9 cellular contexts compared by ENCODE assay signal in genomic region chr13:91078093-91078679, GRCh38.
DNase-seq lines count a peak whose midpoint lies in the region; TF ChIP-seq lines count a peak whose summit lies in the region.
"Had no signal": no experiment of that assay in that cellular context is flagged by ENCODE, and none has a peak within 500 bp of the region (broad histone marks: within the 10 kb centered on the region; RNA-seq: fewer than 3 reads in every experiment).

No MANE protein-coding gene starts in this region.

- H2AK5ac ChIP-seq in neuronal stem cell (ENCODE audit: low read depth, low read length): no peak overlapping the region

- no peak overlapping the region for H2BK15ac ChIP-seq in neuronal stem cell (ENCODE audit: low read length)

- no peak overlapping the region for H2BK12ac ChIP-seq in neuronal stem cell (ENCODE audit: low read length)

- no peaks in the 10 kb centered on the region for H3K9me3 Mint-ChIP-seq in activated CD4-positive, alpha-beta T cell treated with anti-CD3 and anti-CD28 coated beads, Interleukin-2, amount 10 ng/mL, durations not matched to agents 7 days and 5 days

- POLR2A ChIA-PET in activated CD4-positive, alpha-beta T cell treated with anti-CD3 and anti-CD28 coated beads, Interleukin-2, amount 10 ng/mL, durations not matched to agents 7 days and 5 days (lab: Charles Lee): no interaction called here

- H2AFZ ChIP-seq in MM.1S (ENCODE audit: low read length) (no peak overlapping the region), neuronal stem cell (ENCODE audit: low read length) (peak overlapping the region; percentile 25)

- H3K9me2 ChIP-seq in MM.1S (replicated peaks; ENCODE audit: insufficient read depth, low read length): no peaks in the 10 kb centered on the region

- no peak overlapping the region for H4K91ac ChIP-seq in neuronal stem cell (ENCODE audit: low read depth, low read length, poor library complexity)

- in situ Hi-C loops in astrocyte of the spinal cord (cut with HindIII; ENCODE audit: low sequenced_read_pairs): no loop called here

- H3K9me3 ChIP-seq in MM.1S (replicated peaks; ENCODE audit: insufficient read depth, low read length) (no peaks in the 10 kb centered on the region), neuronal stem cell (replicated peaks in 1 of 2; ENCODE audit: control insufficient read depth in 2 of 2, insufficient read depth in 1 of 2, low read depth in 1 of 2, low read length in 2 of 2) (no peaks in the 10 kb centered on the region)

- H2BK5ac ChIP-seq in neuronal stem cell (ENCODE audit: low read length): no peak overlapping the region

- H4K8ac ChIP-seq in neuronal stem cell (ENCODE audit: low read depth, low read length): no peak overlapping the region

- H3F3A ChIP-seq in MM.1S (ENCODE audit: insufficient read depth, low read length): no peaks in the 10 kb centered on the region

- no peak overlapping the region for H3K4me3 ChIP-seq in MM.1S (ENCODE audit: low read length)
- no peak overlapping the region for H3K4me3 ChIP-seq in astrocyte of the spinal cord (ENCODE audit: low read depth, low read length)
- no peak overlapping the region for H3K4me3 ChIP-seq in neuronal stem cell (ENCODE audit: low read length in 2 of 2)

- H3K4me2 ChIP-seq in MM.1S (ENCODE audit: low read depth, low read length) (no peak overlapping the region; the same call in 1 of the 2 replicates), neuronal stem cell (ENCODE audit: insufficient read depth, low read length, poor library complexity, severe bottlenecking) (no peak overlapping the region)

- peak; percentile 30 for TF ChIP-seq CTCF in MM.1S (IDR thresholded peaks at IDR 0.05; ENCODE audit: low read length)
- TF ChIP-seq CTCF in astrocyte of the spinal cord (IDR thresholded peaks at IDR 0.05; ENCODE audit: low read depth, low read length): peak; percentile 33

- peak; percentile 17 for DNase-seq in DMS153 treated with DMSO at 0.1 percent for 48 hours (lab: John Stamatoyannopoulos, UW; ENCODE audit: unreplicated experiment)
- no peak for DNase-seq in DMS153 (lab: John Stamatoyannopoulos, UW)
- peak; percentile 25 for DNase-seq in MM.1S
- DNase-seq in astrocyte of the spinal cord (ENCODE audit: low read depth, low spot score): peak; percentile 22
- DNase-seq in neuronal stem cell (ENCODE audit: low spot score): no peak
- DNase-seq in activated CD4-positive, alpha-beta T cell treated with anti-CD3 and anti-CD28 coated beads, Interleukin-2, amount 10 ng/mL, durations not matched to agents 7 days and 5 days: no peak
- no peak for DNase-seq in D341Med (ENCODE audit: low spot score)
- DNase-seq in islet precursor cell: no peak
- DNase-seq: activated CD4-positive, alpha-beta T cell treated with anti-CD3 and anti-CD28 coated beads for 4 hours had no signal

- no peak overlapping the region for H3K27ac Mint-ChIP-seq in activated CD4-positive, alpha-beta T cell treated with anti-CD3 and anti-CD28 coated beads, Interleukin-2, amount 10 ng/mL, durations not matched to agents 7 days and 5 days

- no peak overlapping the region for H2BK120ac ChIP-seq in neuronal stem cell (ENCODE audit: low read depth, low read length)

- no peak overlapping the region for H3K18ac ChIP-seq in neuronal stem cell (ENCODE audit: low read length)

- WGBS in neuronal stem cell (ENCODE audit: extremely low coverage in 2 of 2, insufficient read length in 2 of 2, insufficient replicate concordance in 1 of 2), 2 donors: no CpG with 5 or more reads among the region's 4 CpGs

- no peaks in the 10 kb centered on the region for H3K36me3 Mint-ChIP-seq in activated CD4-positive, alpha-beta T cell treated with anti-CD3 and anti-CD28 coated beads, Interleukin-2, amount 10 ng/mL, durations not matched to agents 7 days and 5 days (ENCODE audit: low read depth)

- no peaks in the 10 kb centered on the region for H3K79me2 ChIP-seq in MM.1S (ENCODE audit: low read length)

- H3K4ac ChIP-seq in neuronal stem cell (ENCODE audit: low read length): no peak overlapping the region

- no peak overlapping the region for H3K23ac ChIP-seq in neuronal stem cell (ENCODE audit: low read depth, low read length, poor library complexity)

- H3K27me3 Mint-ChIP-seq in activated CD4-positive, alpha-beta T cell treated with anti-CD3 and anti-CD28 coated beads, Interleukin-2, amount 10 ng/mL, durations not matched to agents 7 days and 5 days: peaks cover 2% of the 10 kb centered on the region

- no peak overlapping the region for H3K9ac ChIP-seq in MM.1S (ENCODE audit: low read length)
- H3K9ac ChIP-seq in neuronal stem cell (ENCODE audit: low read depth, low read length, poor library complexity): no peak overlapping the region

- no peak overlapping the region for H3K27ac ChIP-seq in MM.1S (ENCODE audit: low read length)
- H3K27ac ChIP-seq in neuronal stem cell (replicated peaks; ENCODE audit: low read length): no peak overlapping the region

- H3K4me1 Mint-ChIP-seq in activated CD4-positive, alpha-beta T cell treated with anti-CD3 and anti-CD28 coated beads, Interleukin-2, amount 10 ng/mL, durations not matched to agents 7 days and 5 days: no peaks in the 10 kb centered on the region

- H3K36me3 ChIP-seq in MM.1S (replicated peaks; ENCODE audit: insufficient read depth, low read length) (no peaks in the 10 kb centered on the region), neuronal stem cell (replicated peaks in 1 of 2; ENCODE audit: control insufficient read depth in 2 of 2, insufficient read depth in 2 of 2, low read length in 2 of 2) (no peaks in the 10 kb centered on the region)

- H3K4me3 Mint-ChIP-seq in activated CD4-positive, alpha-beta T cell treated with anti-CD3 and anti-CD28 coated beads, Interleukin-2, amount 10 ng/mL, durations not matched to agents 7 days and 5 days: no peak overlapping the region

- H3K79me1 ChIP-seq in neuronal stem cell (ENCODE audit: low read depth, low read length): no peaks in the 10 kb centered on the region

- CTCF ChIA-PET in activated CD4-positive, alpha-beta T cell treated with anti-CD3 and anti-CD28 coated beads, Interleukin-2, amount 10 ng/mL, durations not matched to agents 7 days and 5 days (lab: Charles Lee): no interaction called here

- no peaks in the 10 kb centered on the region for H3K4me1 ChIP-seq in MM.1S (ENCODE audit: low read length)
- no peaks in the 10 kb centered on the region for H3K4me1 ChIP-seq in neuronal stem cell (ENCODE audit: control insufficient read depth in 2 of 2, insufficient read depth in 1 of 2, low read depth in 1 of 2, low read length in 2 of 2)

- no peak overlapping the region for H3K14ac ChIP-seq in neuronal stem cell (ENCODE audit: low read length)

- H3K27me3 ChIP-seq in MM.1S (replicated peaks; ENCODE audit: insufficient read depth, low read length): no peaks in the 10 kb centered on the region
- H3K27me3 ChIP-seq in neuronal stem cell (ENCODE audit: control insufficient read depth in 3 of 3, insufficient read depth in 3 of 3, low read depth in 1 of 3, low read length in 3 of 3): no peaks in the 10 kb centered on the region

- H4K20me1 ChIP-seq in MM.1S (ENCODE audit: insufficient read depth, low read length): no peaks in the 10 kb centered on the region

Comparison
In these comparisons a context has a peak if more than half of its experiments do, and no peak if none do; other contexts are left out.
1. DNase-seq: peak in DMS153 treated with DMSO at 0.1 percent for 48 hours (single experiment), MM.1S (single experiment) and astrocyte of the spinal cord (single experiment); none in DMS153 (single experiment), neuronal stem cell (single experiment), activated CD4-positive, alpha-beta T cell treated with anti-CD3 and anti-CD28 coated beads, Interleukin-2, amount 10 ng/mL, durations not matched to agents 7 days and 5 days (single experiment), D341Med (single experiment) and islet precursor cell (single experiment).